23 cellular contexts compared by ENCODE assay signal in the genomic region with DNA sequence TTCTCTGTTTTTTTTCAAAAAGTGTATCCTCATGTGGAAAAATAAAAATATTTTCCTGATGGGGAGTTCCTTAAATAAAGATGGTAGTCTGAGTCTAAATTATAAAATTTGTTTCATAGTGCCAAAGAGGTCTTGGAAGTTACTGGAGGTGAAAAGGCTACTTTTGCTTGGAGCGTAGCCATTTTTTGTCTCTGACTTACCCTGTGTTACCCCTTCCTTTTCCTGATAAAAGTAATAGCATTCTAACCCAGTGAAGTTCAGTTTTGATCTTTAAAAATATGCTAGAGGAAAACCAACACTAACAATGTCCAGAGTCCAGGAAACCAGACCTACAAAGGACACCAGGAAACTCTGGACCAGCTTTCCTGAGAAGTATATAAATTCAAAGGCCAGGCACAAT.
DNase-seq lines count a peak whose midpoint lies in the region; ATAC-seq and TF ChIP-seq lines count a peak whose summit lies in the region.
"Had no signal": no experiment of that assay in that cellular context is flagged by ENCODE, and none has a peak within 500 bp of the region (broad histone marks: within the 10 kb centered on the region; RNA-seq: fewer than 3 reads in every experiment).

No MANE protein-coding gene starts in this region.

- no peaks in the 10 kb centered on the region; the same call in 1 of the 2 replicates for H3K9me3 ChIP-seq in SK-N-MC (ENCODE audit: low read depth, low read length)
- H3K9me3 ChIP-seq: A549, BE2C, BLaER1 had no signal

- DNase-seq in SK-N-MC (ENCODE audit: low read depth, low spot score) = no peak
- DNase-seq in endothelial cell (ENCODE audit: low spot score) = no peak
- peak; percentile 45 to 46 for DNase-seq in lung microvascular endothelial cell (ENCODE audit: low read depth in 2 of 2)
- DNase-seq in stimulated activated naive B cell treated with anti-CD40 and anti-IgM and Interleukin-4, amounts not matched to agents 10 μg/mL and 1 μg/mL and 100 μg/mL, for 72 hours = no peak
- DNase-seq in AML-193 (lab: John Stamatoyannopoulos, UW) = no peak
- DNase-seq: BE2C; C1 segment of cervical spinal cord; CD4-positive, alpha-beta memory T cell; CD4-positive, CD25-positive, alpha-beta regulatory T cell; CD8-positive, alpha-beta memory T cell; COR-L47; DMS 273 treated with DMSO at 0.1 percent for 48 hours; DMS153; DMS53; DMS79; DND-41; EL; GDM1 had no signal

- H3K4me3 ChIP-seq in SK-N-MC = peak overlapping the region; percentile 60; the same call in 1 of the 2 replicates
- H3K4me3 ChIP-seq: A549, BLaER1, GM12878 had no signal

- H3K36me3 ChIP-seq in SK-N-MC (ENCODE audit: insufficient read depth, low read length) = no peaks in the 10 kb centered on the region
- H3K36me3 ChIP-seq: BE2C, BLaER1 had no signal

- ATAC-seq in stimulated activated naive B cell treated with anti-CD40 and anti-IgM and Interleukin-4, amounts not matched to agents 10 μg/mL and 1 μg/mL and 100 μg/mL, for 72 hours (replicated peaks) = no peak
- ATAC-seq: A549, GM12878 had no signal

- TF ChIP-seq CTCF in endothelial cell (IDR thresholded peaks at IDR 0.05; ENCODE audit: unreplicated experiment) = no peak

- no peaks in the 10 kb centered on the region for H3K27me3 Mint-ChIP-seq in endothelial cell (ENCODE audit: unreplicated experiment)
- no peaks in the 10 kb centered on the region for H3K27me3 Mint-ChIP-seq in stimulated activated naive B cell treated with anti-CD40 and anti-IgM and Interleukin-4, amounts not matched to agents 10 μg/mL and 1 μg/mL and 100 μg/mL, for 72 hours
- H3K27me3 Mint-ChIP-seq: CD4-positive, alpha-beta memory T cell; CD4-positive, CD25-positive, alpha-beta regulatory T cell; CD8-positive, alpha-beta memory T cell had no signal

- H3K4me1 Mint-ChIP-seq in endothelial cell (ENCODE audit: unreplicated experiment) = peaks cover 16% of the 10 kb centered on the region
- peaks cover 11 to 19% of the 10 kb centered on the region in 2 donors for H3K4me1 Mint-ChIP-seq in stimulated activated naive B cell treated with anti-CD40 and anti-IgM and Interleukin-4, amounts not matched to agents 10 μg/mL and 1 μg/mL and 100 μg/mL, for 72 hours

- H3K27ac Mint-ChIP-seq in endothelial cell (ENCODE audit: unreplicated experiment) = peak overlapping the region; percentile 72
- no peak overlapping the region for H3K27ac Mint-ChIP-seq in stimulated activated naive B cell treated with anti-CD40 and anti-IgM and Interleukin-4, amounts not matched to agents 10 μg/mL and 1 μg/mL and 100 μg/mL, for 72 hours
- H3K27ac Mint-ChIP-seq: CD14-positive monocyte; CD4-positive, alpha-beta memory T cell; CD4-positive, CD25-positive, alpha-beta regulatory T cell; CD8-positive, alpha-beta memory T cell had no signal

- peak overlapping the region; percentile 96 for H3K27ac ChIP-seq in SK-N-MC
- H3K27ac ChIP-seq: 22Rv1, A549, BLaER1 had no signal

- H3K4me3 Mint-ChIP-seq in endothelial cell (ENCODE audit: unreplicated experiment) = no peak overlapping the region
- no peak overlapping the region for H3K4me3 Mint-ChIP-seq in stimulated activated naive B cell treated with anti-CD40 and anti-IgM and Interleukin-4, amounts not matched to agents 10 μg/mL and 1 μg/mL and 100 μg/mL, for 72 hours
- H3K4me3 Mint-ChIP-seq: CD14-positive monocyte; CD4-positive, alpha-beta memory T cell; CD4-positive, CD25-positive, alpha-beta regulatory T cell; CD8-positive, alpha-beta memory T cell had no signal

- H3K9ac ChIP-seq in SK-N-MC (ENCODE audit: insufficient read length) = peak overlapping the region; percentile 69
- H3K9ac ChIP-seq: BLaER1 had no signal

- no peaks in the 10 kb centered on the region for H3K9me3 Mint-ChIP-seq in endothelial cell (ENCODE audit: unreplicated experiment)
- H3K9me3 Mint-ChIP-seq in stimulated activated naive B cell treated with anti-CD40 and anti-IgM and Interleukin-4, amounts not matched to agents 10 μg/mL and 1 μg/mL and 100 μg/mL, for 72 hours = no peaks in the 10 kb centered on the region
- H3K9me3 Mint-ChIP-seq: CD4-positive, alpha-beta memory T cell; CD8-positive, alpha-beta memory T cell had no signal

- H3K36me3 Mint-ChIP-seq in endothelial cell (ENCODE audit: low read depth, unreplicated experiment) = no peaks in the 10 kb centered on the region
- H3K36me3 Mint-ChIP-seq in stimulated activated naive B cell treated with anti-CD40 and anti-IgM and Interleukin-4, amounts not matched to agents 10 μg/mL and 1 μg/mL and 100 μg/mL, for 72 hours = no peaks in the 10 kb centered on the region
- H3K36me3 Mint-ChIP-seq: CD8-positive, alpha-beta memory T cell had no signal

Comparison
In these comparisons a context has a peak if more than half of its experiments do, and no peak if none do; other contexts are left out.
1. DNase-seq: peak in lung microvascular endothelial cell (2 of 2); none in SK-N-MC (single experiment), endothelial cell (single experiment), stimulated activated naive B cell treated with anti-CD40 and anti-IgM and Interleukin-4, amounts not matched to agents 10 μg/mL and 1 μg/mL and 100 μg/mL, for 72 hours (single experiment) and AML-193 (0 of 2).